In genomic region chr3:16013563-16013962, GRCh38 we compare ENCODE assay signal across 20 cellular contexts.
"Had no signal": no experiment of that assay in that cellular context is flagged by ENCODE, and none has a peak within 500 bp of the region (broad histone marks: within the 10 kb centered on the region; RNA-seq: fewer than 3 reads in every experiment).

No MANE protein-coding gene starts in this region.

- H2AFZ ChIP-seq: hepatocyte had no signal

- H3K4me1 ChIP-seq: gastrocnemius medialis, right atrium auricular region, thyroid gland, uterus had no signal

- H3K79me2 ChIP-seq: hepatocyte had no signal

- H3K36me3 ChIP-seq: gastrocnemius medialis, right atrium auricular region, thyroid gland, uterus had no signal

- ATAC-seq: gastrocnemius medialis; stimulated activated effector memory CD8-positive, alpha-beta T cell treated with anti-CD3 and anti-CD28 coated beads, Interleukin-12 subunit alpha, Interleukin-12 subunit beta, amount 100 ng/mL, for 72 hours had no signal

- H3K4me3 ChIP-seq: gastrocnemius medialis, hepatocyte, right atrium auricular region, thyroid gland, uterus had no signal

- H3K4me2 ChIP-seq: hepatocyte had no signal

- H3K27ac ChIP-seq: hepatocyte, right atrium auricular region, thyroid gland, uterus, VCaP had no signal

- H3K9me3 ChIP-seq: gastrocnemius medialis, right atrium auricular region, thyroid gland, uterus had no signal

- DNase-seq: activated CD4-positive, alpha-beta memory T cell treated with anti-CD3 and anti-CD28 coated beads, Interleukin-2, amount 10 ng/mL, durations not matched to agents 7 days and 5 days; activated gamma-delta T cell; activated T-cell treated with anti-CD3 and anti-CD28 coated beads, Interleukin-2, amount 50 U/mL, for 48 hours; anterior cingulate cortex; caudate nucleus; cortex of kidney; effector memory CD4-positive, alpha-beta T cell; erythroblast; gastrocnemius medialis; kidney glomerular epithelial cell; midbrain; naive B cell; posterior cingulate gyrus; T-helper 1 cell; thyroid gland; uterus had no signal

- H3K27me3 ChIP-seq: gastrocnemius medialis, hepatocyte, right atrium auricular region, thyroid gland, uterus had no signal
